ENCODE assay signal across 25 cellular contexts in the genomic region with DNA sequence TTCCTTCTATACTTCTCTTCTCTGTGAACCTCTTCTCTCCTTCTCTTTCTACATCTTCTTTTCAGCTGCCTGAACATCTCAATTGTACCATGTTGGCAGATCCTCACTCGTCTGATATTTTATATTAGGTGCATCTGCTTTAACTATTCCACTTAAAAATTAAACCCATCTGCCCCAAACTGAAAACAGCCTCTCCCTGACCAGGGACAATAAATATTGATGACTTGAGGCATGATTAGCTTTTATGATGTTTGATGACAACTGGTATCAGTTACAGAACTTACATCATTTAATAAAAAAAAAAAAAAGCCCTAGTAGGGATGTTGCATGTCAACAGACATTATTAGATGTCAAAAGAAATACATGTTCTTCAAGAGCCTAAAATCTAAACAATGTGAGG.
"Had no signal": no experiment of that assay in that cellular context is flagged by ENCODE, and none has a peak within 500 bp of the region (broad histone marks: within the 10 kb centered on the region; RNA-seq: fewer than 3 reads in every experiment).

No MANE protein-coding gene starts in this region.

- H3K27ac Mint-ChIP-seq: memory B cell; mesothelial cell of epicardium; naive B cell; natural killer cell treated with Interleukin-12 subunit alpha and Interleukin-12 subunit beta and Interleukin-15 and Interleukin-18, amount 100 ng/mL, for 72 hours; stimulated activated naive B cell treated with anti-CD40 and anti-IgM and Interleukin-4, amounts not matched to agents 10 μg/mL and 1 μg/mL and 100 μg/mL, for 72 hours; stimulated activated naive CD8-positive, alpha-beta T cell treated with anti-CD3 and anti-CD28 coated beads, Interleukin-15, Interleukin-2, amounts not matched to agents 100 ng/mL and 50 ng/mL, for 24 hours; type B pancreatic cell had no signal

- DNase-seq: cerebellar nuclear complex; dorsolateral prefrontal cortex; effector CD4-positive, alpha-beta T cell; foreskin keratinocyte; left ventricle myocardium superior; lower lobe of right lung; mucosa of descending colon; naive B cell; pancreas; right lobe of liver; small intestine; stimulated activated CD4-positive, alpha-beta T cell treated with anti-CD3 and anti-CD28 coated beads, Interleukin-15, amount 100 ng/mL, for 24 hours; stimulated activated CD4-positive, alpha-beta T cell treated with anti-CD3 and anti-CD28 coated beads, Interleukin-2, amount 100 ng/mL, for 48 hours; stimulated activated naive B cell treated with anti-CD40 and anti-IgM and Interleukin-4, amounts not matched to agents 10 μg/mL and 1 μg/mL and 100 μg/mL, for 72 hours; thyroid gland had no signal

- H3K27me3 ChIP-seq: foreskin keratinocyte, neutrophil, pancreas, right lobe of liver, suprapubic skin, thyroid gland had no signal

- H3K27ac ChIP-seq: dorsolateral prefrontal cortex, epithelial cell of prostate, foreskin keratinocyte, lower lobe of right lung, neutrophil, pancreas, right lobe of liver, suprapubic skin had no signal

- H3K4me3 Mint-ChIP-seq: memory B cell; mesothelial cell of epicardium; naive B cell; natural killer cell treated with Interleukin-12 subunit alpha and Interleukin-12 subunit beta and Interleukin-15 and Interleukin-18, amount 100 ng/mL, for 72 hours; neural crest cell; stimulated activated naive B cell treated with anti-CD40 and anti-IgM and Interleukin-4, amounts not matched to agents 10 μg/mL and 1 μg/mL and 100 μg/mL, for 72 hours; stimulated activated naive CD8-positive, alpha-beta T cell treated with anti-CD3 and anti-CD28 coated beads, Interleukin-15, Interleukin-2, amounts not matched to agents 100 ng/mL and 50 ng/mL, for 24 hours; type B pancreatic cell had no signal

- H3K9me3 ChIP-seq: lower lobe of right lung, mucosa of descending colon, neutrophil, pancreas, right lobe of liver, suprapubic skin, thyroid gland had no signal

- H3K36me3 ChIP-seq: lower lobe of right lung, neutrophil, pancreas, right lobe of liver, suprapubic skin, thyroid gland had no signal

- H3K4me1 Mint-ChIP-seq: memory B cell; naive B cell; neural crest cell; stimulated activated naive B cell treated with anti-CD40 and anti-IgM and Interleukin-4, amounts not matched to agents 10 μg/mL and 1 μg/mL and 100 μg/mL, for 72 hours had no signal

- ATAC-seq: esophagus mucosa; foreskin keratinocyte; left ventricle myocardium superior; lower lobe of right lung; mucosa of descending colon; natural killer cell treated with Interleukin-12 subunit alpha and Interleukin-12 subunit beta and Interleukin-15 and Interleukin-18, amount 100 ng/mL, for 72 hours; pancreas; right lobe of liver; stimulated activated naive B cell treated with anti-CD40 and anti-IgM and Interleukin-4, amounts not matched to agents 10 μg/mL and 1 μg/mL and 100 μg/mL, for 72 hours had no signal

- H3K9me3 Mint-ChIP-seq: natural killer cell treated with Interleukin-12 subunit alpha and Interleukin-12 subunit beta and Interleukin-15 and Interleukin-18, amount 100 ng/mL, for 72 hours; neural crest cell had no signal

- H3K36me3 Mint-ChIP-seq: mesothelial cell of epicardium; naive B cell; natural killer cell treated with Interleukin-12 subunit alpha and Interleukin-12 subunit beta and Interleukin-15 and Interleukin-18, amount 100 ng/mL, for 72 hours; stimulated activated naive B cell treated with anti-CD40 and anti-IgM and Interleukin-4, amounts not matched to agents 10 μg/mL and 1 μg/mL and 100 μg/mL, for 72 hours; type B pancreatic cell had no signal

- H3K4me3 ChIP-seq: dorsolateral prefrontal cortex, lower lobe of right lung, mucosa of descending colon, pancreas, right lobe of liver, suprapubic skin, thyroid gland had no signal

- H3K4me1 ChIP-seq: foreskin keratinocyte, pancreas, right lobe of liver had no signal
